ENCODE assay signal across 17 cellular contexts in the genomic region with DNA sequence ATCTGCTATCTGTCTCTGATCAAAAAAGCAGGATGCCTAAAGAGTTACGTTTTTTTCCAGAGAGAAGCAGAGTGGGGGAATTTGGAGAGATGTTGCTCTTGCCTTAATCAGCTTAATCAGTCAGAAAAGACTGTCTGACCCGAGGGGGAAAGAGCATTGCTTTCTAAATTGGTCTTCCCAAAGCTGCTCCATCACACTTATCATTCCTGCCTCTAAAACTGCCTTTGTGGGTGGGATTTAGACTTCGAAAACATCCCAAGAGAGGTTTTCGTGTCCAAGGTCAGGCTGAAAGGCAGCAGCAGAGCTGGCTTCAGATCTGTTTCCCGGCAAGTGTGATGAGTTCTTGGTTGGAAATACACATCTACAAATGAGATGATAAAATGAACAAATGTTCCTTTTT.
"Had no signal": no experiment of that assay in that cellular context is flagged by ENCODE, and none has a peak within 500 bp of the region (broad histone marks: within the 10 kb centered on the region; RNA-seq: fewer than 3 reads in every experiment).

No MANE protein-coding gene starts in this region.

- H3K27ac Mint-ChIP-seq: activated CD4-positive, alpha-beta memory T cell treated with anti-CD3 and anti-CD28 coated beads, Interleukin-2, amount 10 ng/mL, durations not matched to agents 7 days and 5 days; activated CD4-positive, alpha-beta T cell treated with anti-CD3 and anti-CD28 coated beads, Interleukin-2, amount 10 ng/mL, durations not matched to agents 24 days and 14 days; activated naive CD4-positive, alpha-beta T cell treated with anti-CD3 and anti-CD28 coated beads, Interleukin-2, amount 50 U/mL, for 72 hours; T-helper 1 cell treated with Interleukin-12 subunit alpha and Interleukin-12 subunit beta and Interleukin-4 antibody, amounts not matched to agents 30 μg/mL and 1 μg/mL, for 36 hours had no signal

- H3K36me3 Mint-ChIP-seq: activated naive CD4-positive, alpha-beta T cell treated with anti-CD3 and anti-CD28 coated beads, Interleukin-2, amount 50 U/mL, for 72 hours had no signal

- DNase-seq: activated CD4-positive, alpha-beta memory T cell treated with anti-CD3 and anti-CD28 coated beads, Interleukin-2, amount 10 ng/mL, durations not matched to agents 7 days and 5 days; activated CD4-positive, alpha-beta T cell treated with anti-CD3 and anti-CD28 coated beads, Interleukin-2, amount 10 ng/mL, durations not matched to agents 24 days and 14 days; activated gamma-delta T cell; cortex of kidney; heart left ventricle; left lung; midbrain; occipital lobe; stimulated activated CD4-positive, alpha-beta T cell treated with anti-CD3 and anti-CD28 coated beads, Interleukin-4, amount 100 ng/mL, for 1 hour; stimulated activated naive CD4-positive, alpha-beta T cell; upper lobe of right lung had no signal

- H3K4me1 Mint-ChIP-seq: activated CD4-positive, alpha-beta T cell treated with anti-CD3 and anti-CD28 coated beads, Interleukin-2, amount 10 ng/mL, durations not matched to agents 24 days and 14 days had no signal

- ATAC-seq: activated CD4-positive, CD25-positive, alpha-beta regulatory T cell treated with anti-CD3 and anti-CD28 coated beads, Interleukin-2, amount 50 U/mL, for 24 hours; gastroesophageal sphincter; heart left ventricle; left lung; upper lobe of right lung had no signal

- H3K27me3 Mint-ChIP-seq: activated CD4-positive, alpha-beta memory T cell treated with anti-CD3 and anti-CD28 coated beads, Interleukin-2, amount 10 ng/mL, durations not matched to agents 7 days and 5 days; activated CD4-positive, alpha-beta T cell treated with anti-CD3 and anti-CD28 coated beads, Interleukin-2, amount 10 ng/mL, durations not matched to agents 24 days and 14 days had no signal

- H3K4me1 ChIP-seq: gastroesophageal sphincter, heart left ventricle, left lung, upper lobe of right lung had no signal

- H3K9me3 Mint-ChIP-seq: activated CD4-positive, alpha-beta memory T cell treated with anti-CD3 and anti-CD28 coated beads, Interleukin-2, amount 10 ng/mL, durations not matched to agents 7 days and 5 days; activated CD4-positive, alpha-beta T cell treated with anti-CD3 and anti-CD28 coated beads, Interleukin-2, amount 10 ng/mL, durations not matched to agents 24 days and 14 days; activated naive CD4-positive, alpha-beta T cell treated with anti-CD3 and anti-CD28 coated beads, Interleukin-2, amount 50 U/mL, for 72 hours; T-helper 1 cell treated with Interleukin-12 subunit alpha and Interleukin-12 subunit beta and Interleukin-4 antibody, amounts not matched to agents 30 μg/mL and 1 μg/mL, for 36 hours had no signal

- H3K9me3 ChIP-seq: gastroesophageal sphincter, heart left ventricle, left lung, upper lobe of right lung had no signal

- H3K27me3 ChIP-seq: gastroesophageal sphincter, left lung, upper lobe of right lung had no signal

- H3K4me3 ChIP-seq: gastroesophageal sphincter, heart left ventricle, left lung, upper lobe of right lung had no signal

- H3K4me3 Mint-ChIP-seq: activated CD4-positive, alpha-beta memory T cell treated with anti-CD3 and anti-CD28 coated beads, Interleukin-2, amount 10 ng/mL, durations not matched to agents 7 days and 5 days; activated CD4-positive, alpha-beta T cell treated with anti-CD3 and anti-CD28 coated beads, Interleukin-2, amount 10 ng/mL, durations not matched to agents 24 days and 14 days; T-helper 1 cell treated with Interleukin-12 subunit alpha and Interleukin-12 subunit beta and Interleukin-4 antibody, amounts not matched to agents 30 μg/mL and 1 μg/mL, for 36 hours had no signal

- H3K27ac ChIP-seq: epithelial cell of prostate, gastroesophageal sphincter, heart left ventricle, left lung, upper lobe of right lung had no signal

- FAIRE-seq: bronchial epithelial cell had no signal

- H3K36me3 ChIP-seq: heart left ventricle, left lung, upper lobe of right lung had no signal
